Comparison of ENCODE assay signal across 1 cellular context in the genomic region with DNA sequence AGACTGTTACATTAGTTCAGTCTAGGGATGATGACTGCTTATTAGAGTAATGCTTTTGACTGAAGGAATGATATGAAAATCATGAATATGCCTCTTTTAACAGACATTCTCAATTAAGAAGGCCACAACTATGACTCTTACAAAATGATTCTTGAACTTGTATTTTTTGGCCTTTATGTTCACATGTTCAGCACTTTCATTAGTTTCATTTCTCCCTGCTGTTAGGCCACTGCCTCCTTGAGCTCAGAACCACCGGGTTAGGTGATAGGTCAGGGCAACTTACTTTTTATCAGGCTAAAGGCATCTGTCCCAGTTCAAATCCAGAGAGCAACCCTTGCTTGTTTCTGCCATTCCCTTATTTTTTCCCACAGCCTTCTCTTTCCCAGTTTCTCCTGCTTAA.
TF ChIP-seq lines count a peak whose summit lies in the region.

No MANE protein-coding gene starts in this region.

TF ChIP-seq in SK-N-SH, 30 proteins besides CTCF, POLR2A, EP300 and RAD21 (continued from another document):
- TF ChIP-seq, protein P1, sequence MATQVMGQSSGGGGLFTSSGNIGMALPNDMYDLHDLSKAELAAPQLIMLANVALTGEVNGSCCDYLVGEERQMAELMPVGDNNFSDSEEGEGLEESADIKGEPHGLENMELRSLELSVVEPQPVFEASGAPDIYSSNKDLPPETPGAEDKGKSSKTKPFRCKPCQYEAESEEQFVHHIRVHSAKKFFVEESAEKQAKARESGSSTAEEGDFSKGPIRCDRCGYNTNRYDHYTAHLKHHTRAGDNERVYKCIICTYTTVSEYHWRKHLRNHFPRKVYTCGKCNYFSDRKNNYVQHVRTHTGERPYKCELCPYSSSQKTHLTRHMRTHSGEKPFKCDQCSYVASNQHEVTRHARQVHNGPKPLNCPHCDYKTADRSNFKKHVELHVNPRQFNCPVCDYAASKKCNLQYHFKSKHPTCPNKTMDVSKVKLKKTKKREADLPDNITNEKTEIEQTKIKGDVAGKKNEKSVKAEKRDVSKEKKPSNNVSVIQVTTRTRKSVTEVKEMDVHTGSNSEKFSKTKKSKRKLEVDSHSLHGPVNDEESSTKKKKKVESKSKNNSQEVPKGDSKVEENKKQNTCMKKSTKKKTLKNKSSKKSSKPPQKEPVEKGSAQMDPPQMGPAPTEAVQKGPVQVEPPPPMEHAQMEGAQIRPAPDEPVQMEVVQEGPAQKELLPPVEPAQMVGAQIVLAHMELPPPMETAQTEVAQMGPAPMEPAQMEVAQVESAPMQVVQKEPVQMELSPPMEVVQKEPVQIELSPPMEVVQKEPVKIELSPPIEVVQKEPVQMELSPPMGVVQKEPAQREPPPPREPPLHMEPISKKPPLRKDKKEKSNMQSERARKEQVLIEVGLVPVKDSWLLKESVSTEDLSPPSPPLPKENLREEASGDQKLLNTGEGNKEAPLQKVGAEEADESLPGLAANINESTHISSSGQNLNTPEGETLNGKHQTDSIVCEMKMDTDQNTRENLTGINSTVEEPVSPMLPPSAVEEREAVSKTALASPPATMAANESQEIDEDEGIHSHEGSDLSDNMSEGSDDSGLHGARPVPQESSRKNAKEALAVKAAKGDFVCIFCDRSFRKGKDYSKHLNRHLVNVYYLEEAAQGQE (IDR thresholded peaks at IDR 0.05; ENCODE audit: low read depth, low read length) = no peak
- TF ChIP-seq CHD2 (IDR thresholded peaks at IDR 0.05; ENCODE audit: low read length, partially characterized antibody) = no peak
- TF ChIP-seq, protein P2, sequence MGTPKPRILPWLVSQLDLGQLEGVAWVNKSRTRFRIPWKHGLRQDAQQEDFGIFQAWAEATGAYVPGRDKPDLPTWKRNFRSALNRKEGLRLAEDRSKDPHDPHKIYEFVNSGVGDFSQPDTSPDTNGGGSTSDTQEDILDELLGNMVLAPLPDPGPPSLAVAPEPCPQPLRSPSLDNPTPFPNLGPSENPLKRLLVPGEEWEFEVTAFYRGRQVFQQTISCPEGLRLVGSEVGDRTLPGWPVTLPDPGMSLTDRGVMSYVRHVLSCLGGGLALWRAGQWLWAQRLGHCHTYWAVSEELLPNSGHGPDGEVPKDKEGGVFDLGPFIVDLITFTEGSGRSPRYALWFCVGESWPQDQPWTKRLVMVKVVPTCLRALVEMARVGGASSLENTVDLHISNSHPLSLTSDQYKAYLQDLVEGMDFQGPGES (IDR thresholded peaks at IDR 0.05; ENCODE audit: low read depth, low read length) = no peak
- TF ChIP-seq, protein P3, sequence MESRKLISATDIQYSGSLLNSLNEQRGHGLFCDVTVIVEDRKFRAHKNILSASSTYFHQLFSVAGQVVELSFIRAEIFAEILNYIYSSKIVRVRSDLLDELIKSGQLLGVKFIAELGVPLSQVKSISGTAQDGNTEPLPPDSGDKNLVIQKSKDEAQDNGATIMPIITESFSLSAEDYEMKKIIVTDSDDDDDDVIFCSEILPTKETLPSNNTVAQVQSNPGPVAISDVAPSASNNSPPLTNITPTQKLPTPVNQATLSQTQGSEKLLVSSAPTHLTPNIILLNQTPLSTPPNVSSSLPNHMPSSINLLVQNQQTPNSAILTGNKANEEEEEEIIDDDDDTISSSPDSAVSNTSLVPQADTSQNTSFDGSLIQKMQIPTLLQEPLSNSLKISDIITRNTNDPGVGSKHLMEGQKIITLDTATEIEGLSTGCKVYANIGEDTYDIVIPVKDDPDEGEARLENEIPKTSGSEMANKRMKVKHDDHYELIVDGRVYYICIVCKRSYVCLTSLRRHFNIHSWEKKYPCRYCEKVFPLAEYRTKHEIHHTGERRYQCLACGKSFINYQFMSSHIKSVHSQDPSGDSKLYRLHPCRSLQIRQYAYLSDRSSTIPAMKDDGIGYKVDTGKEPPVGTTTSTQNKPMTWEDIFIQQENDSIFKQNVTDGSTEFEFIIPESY (IDR thresholded peaks at IDR 0.05; ENCODE audit: borderline replicate concordance, low read depth) = no peak
- TF ChIP-seq GABPA (IDR thresholded peaks at IDR 0.05; ENCODE audit: low read depth) = no peak
- no peak for TF ChIP-seq MXI1 (IDR thresholded peaks at IDR 0.05; ENCODE audit: low read depth, low read length)
- no peak for TF ChIP-seq GATA2 (CRISPR knock-in tag; IDR thresholded peaks at IDR 0.05)
